Comparison of ENCODE assay signal across 29 cellular contexts in the genomic region with DNA sequence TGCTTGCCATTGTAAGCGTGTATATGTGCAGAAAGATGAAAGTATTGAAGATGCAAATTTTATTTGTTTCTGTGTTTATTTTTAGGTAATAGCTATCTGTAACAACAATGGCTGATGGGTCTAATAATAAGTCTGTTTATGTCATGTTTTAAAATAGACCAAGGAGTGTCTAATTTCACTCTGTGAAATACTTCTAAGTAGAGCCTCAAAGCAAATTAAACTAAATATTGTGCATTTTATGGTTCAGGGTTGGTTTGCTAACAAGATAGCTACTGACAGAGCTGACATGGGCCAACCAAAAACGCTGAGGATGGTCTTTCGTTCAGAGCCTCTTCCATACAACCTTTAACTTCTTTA.
"Had no signal": no experiment of that assay in that cellular context is flagged by ENCODE, and none has a peak within 500 bp of the region (broad histone marks: within the 10 kb centered on the region; RNA-seq: fewer than 3 reads in every experiment).

No MANE protein-coding gene starts in this region.

- FAIRE-seq: endothelial cell of umbilical vein, pancreas had no signal

- H3K4me1 ChIP-seq: body of pancreas, colonic mucosa, foreskin keratinocyte, left lung, pancreas, prostate gland, uterus had no signal

- H3K27me3 Mint-ChIP-seq: activated CD4-positive, alpha-beta memory T cell treated with anti-CD3 and anti-CD28 coated beads, Interleukin-2, amount 10 ng/mL, durations not matched to agents 7 days and 5 days; activated CD4-positive, alpha-beta T cell treated with anti-CD3 and anti-CD28 coated beads, Interleukin-2, amount 10 ng/mL, durations not matched to agents 24 days and 14 days; activated T-cell treated with anti-CD3 and anti-CD28 coated beads, Interleukin-2, amount 50 U/mL, for 24 hours; stimulated activated naive CD8-positive, alpha-beta T cell treated with anti-CD3 and anti-CD28 coated beads, Interleukin-15, Interleukin-2, amounts not matched to agents 100 ng/mL and 50 ng/mL, for 24 hours; T-helper 17 cell; type B pancreatic cell had no signal

- H3K36me3 Mint-ChIP-seq: type B pancreatic cell had no signal

- H3K27me3 ChIP-seq: body of pancreas, colonic mucosa, foreskin keratinocyte, left lung, pancreas, uterus had no signal

- DNase-seq: activated CD4-positive, alpha-beta memory T cell treated with anti-CD3 and anti-CD28 coated beads, Interleukin-2, amount 10 ng/mL, durations not matched to agents 7 days and 5 days; activated CD4-positive, alpha-beta T cell treated with anti-CD3 and anti-CD28 coated beads, Interleukin-2, amount 10 ng/mL, durations not matched to agents 24 days and 14 days; activated CD8-positive, alpha-beta memory T cell treated with anti-CD3 and anti-CD28 coated beads, Interleukin-2, amount 50 U/mL, for 48 hours; activated gamma-delta T cell; activated naive CD4-positive, alpha-beta T cell treated with anti-CD3 and anti-CD28 coated beads, Interleukin-2, amount 50 U/mL, for 16 hours; activated T-cell treated with anti-CD3 and anti-CD28 coated beads, Interleukin-2, amount 50 U/mL, for 24 hours; amygdala; body of pancreas; colonic mucosa; foreskin keratinocyte; kidney glomerular epithelial cell; left lung; mesendoderm; pancreas; stimulated activated CD4-positive, alpha-beta T cell treated with anti-CD3 and anti-CD28 coated beads, Interleukin-12 subunit alpha, Interleukin-12 subunit beta, amount 100 ng/mL, for 4 hours; stimulated activated CD4-positive, alpha-beta T cell treated with anti-CD3 and anti-CD28 coated beads, Interleukin-4, amount 100 ng/mL, for 1 hour; substantia nigra; SW 1271; T-helper 17 cell; T1000; WERI-Rb-1 had no signal

- H3K9me3 Mint-ChIP-seq: activated CD4-positive, alpha-beta memory T cell treated with anti-CD3 and anti-CD28 coated beads, Interleukin-2, amount 10 ng/mL, durations not matched to agents 7 days and 5 days; activated CD4-positive, alpha-beta T cell treated with anti-CD3 and anti-CD28 coated beads, Interleukin-2, amount 10 ng/mL, durations not matched to agents 24 days and 14 days; stimulated activated naive CD8-positive, alpha-beta T cell treated with anti-CD3 and anti-CD28 coated beads, Interleukin-15, Interleukin-2, amounts not matched to agents 100 ng/mL and 50 ng/mL, for 24 hours; type B pancreatic cell had no signal

- H3K9me3 ChIP-seq: body of pancreas, colonic mucosa, left lung, pancreas, prostate gland, uterus had no signal

- H3K27ac ChIP-seq: body of pancreas, colonic mucosa, foreskin keratinocyte, left lung, pancreas, prostate gland, uterus, WERI-Rb-1 had no signal

- H3K27ac Mint-ChIP-seq: activated CD4-positive, alpha-beta memory T cell treated with anti-CD3 and anti-CD28 coated beads, Interleukin-2, amount 10 ng/mL, durations not matched to agents 7 days and 5 days; activated CD4-positive, alpha-beta T cell treated with anti-CD3 and anti-CD28 coated beads, Interleukin-2, amount 10 ng/mL, durations not matched to agents 24 days and 14 days; activated T-cell treated with anti-CD3 and anti-CD28 coated beads, Interleukin-2, amount 50 U/mL, for 24 hours; stimulated activated naive CD8-positive, alpha-beta T cell treated with anti-CD3 and anti-CD28 coated beads, Interleukin-15, Interleukin-2, amounts not matched to agents 100 ng/mL and 50 ng/mL, for 24 hours; T-helper 17 cell; type B pancreatic cell had no signal

- H3K4me3 ChIP-seq: body of pancreas, colonic mucosa, left lung, lung, pancreas, prostate gland, skin epidermis, uterus had no signal

- H3K4me1 Mint-ChIP-seq: activated CD4-positive, alpha-beta memory T cell treated with anti-CD3 and anti-CD28 coated beads, Interleukin-2, amount 10 ng/mL, durations not matched to agents 7 days and 5 days; activated CD4-positive, alpha-beta T cell treated with anti-CD3 and anti-CD28 coated beads, Interleukin-2, amount 10 ng/mL, durations not matched to agents 24 days and 14 days; T-helper 17 cell had no signal

- H3K4me3 Mint-ChIP-seq: activated CD4-positive, alpha-beta memory T cell treated with anti-CD3 and anti-CD28 coated beads, Interleukin-2, amount 10 ng/mL, durations not matched to agents 7 days and 5 days; activated CD4-positive, alpha-beta T cell treated with anti-CD3 and anti-CD28 coated beads, Interleukin-2, amount 10 ng/mL, durations not matched to agents 24 days and 14 days; activated T-cell treated with anti-CD3 and anti-CD28 coated beads, Interleukin-2, amount 50 U/mL, for 24 hours; stimulated activated naive CD8-positive, alpha-beta T cell treated with anti-CD3 and anti-CD28 coated beads, Interleukin-15, Interleukin-2, amounts not matched to agents 100 ng/mL and 50 ng/mL, for 24 hours; T-helper 17 cell; type B pancreatic cell had no signal

- ATAC-seq: activated CD4-positive, CD25-positive, alpha-beta regulatory T cell treated with anti-CD3 and anti-CD28 coated beads, Interleukin-2, amount 50 U/mL, for 24 hours; body of pancreas; foreskin keratinocyte; left lung; pancreas; T-helper 17 cell had no signal

- H3K36me3 ChIP-seq: colonic mucosa, left lung, pancreas, prostate gland, uterus, WERI-Rb-1 had no signal
